ENCODE assay signal across 17 cellular contexts in genomic region chr20:40680560-40680959, GRCh38. TPM values are rescaled to one million over a fixed set of nuclear protein-coding genes. Genes with fewer than 3 reads are reported as not detected.
DNase-seq lines count a peak whose midpoint lies in the region; ATAC-seq, FAIRE-seq and TF ChIP-seq lines count a peak whose summit lies in the region.
"Had no signal": no experiment of that assay in that cellular context is flagged by ENCODE, and none has a peak within 500 bp of the region (broad histone marks: within the 10 kb centered on the region; RNA-seq: fewer than 3 reads in every experiment).

No MANE protein-coding gene starts in this region.

- DNase-seq in bronchial epithelial cell (ENCODE audit: low read depth) (no peak), dedifferentiated amniotic fluid mesenchymal stem cell (ENCODE audit: extremely low spot score) (no peak), T-helper 2 cell (no peak)
- DNase-seq in activated naive CD4-positive, alpha-beta T cell treated with anti-CD3 and anti-CD28 coated beads for 36 hours: no peak
- DNase-seq in CD4-positive, alpha-beta T cell: no peak
- DNase-seq: activated CD4-positive, alpha-beta T cell treated with anti-CD3 and anti-CD28 coated beads, Interleukin-2, amount 50 U/mL, for 1 hour; activated gamma-delta T cell; heart right ventricle; left cardiac atrium; naive thymus-derived CD8-positive, alpha-beta T cell; right cardiac atrium; substantia nigra; T-cell had no signal

- peaks cover 11% of the 10 kb centered on the region for H3K27me3 ChIP-seq in bronchial epithelial cell (ENCODE audit: control insufficient read depth, insufficient read depth, low read length)
- H3K27me3 ChIP-seq in CD4-positive, alpha-beta T cell (ENCODE audit: control insufficient read depth, insufficient read depth, low read length): peaks cover 63% of the 10 kb centered on the region

- no peak for TF ChIP-seq CTCF in bronchial epithelial cell (IDR thresholded peaks at IDR 0.05; ENCODE audit: insufficient read depth, low read length, severe bottlenecking)
- TF ChIP-seq CTCF in CD4-positive, alpha-beta T cell (IDR thresholded peaks at IDR 0.05): no peak

- no peaks in the 10 kb centered on the region for H3K36me3 ChIP-seq in bronchial epithelial cell (ENCODE audit: control insufficient read depth, insufficient read depth, low read length)

- H3K27ac Mint-ChIP-seq in activated naive CD4-positive, alpha-beta T cell treated with anti-CD3 and anti-CD28 coated beads for 36 hours: no peak overlapping the region
- no peak overlapping the region for H3K27ac Mint-ChIP-seq in CD4-positive, alpha-beta T cell
- H3K27ac Mint-ChIP-seq: T-cell had no signal

- H3K4me3 Mint-ChIP-seq in activated naive CD4-positive, alpha-beta T cell treated with anti-CD3 and anti-CD28 coated beads for 36 hours: no peak overlapping the region
- no peak overlapping the region for H3K4me3 Mint-ChIP-seq in CD4-positive, alpha-beta T cell
- H3K4me3 Mint-ChIP-seq: T-cell had no signal

- no peak overlapping the region for H3K4me3 ChIP-seq in bronchial epithelial cell (ENCODE audit: low read depth, low read length)
- H3K4me3 ChIP-seq: BLaER1 treated with 17β-estradiol and CSF1 and Interleukin-3, amounts not matched to agents 10 nM and 100 nM; heart right ventricle had no signal

- peaks cover 57% of the 10 kb centered on the region for H3K27me3 Mint-ChIP-seq in activated naive CD4-positive, alpha-beta T cell treated with anti-CD3 and anti-CD28 coated beads for 36 hours (ENCODE audit: low read depth)
- H3K27me3 Mint-ChIP-seq in CD4-positive, alpha-beta T cell: peaks cover 77% of the 10 kb centered on the region

- CTCF ChIA-PET in activated naive CD4-positive, alpha-beta T cell treated with anti-CD3 and anti-CD28 coated beads for 36 hours (lab: Charles Lee): interaction anchor here (0.6 kb wide), 1 partner anchor 92 kb away, joined by 3 read pairs; no protein-coding TSS in a partner anchor
- CTCF ChIA-PET in CD4-positive, alpha-beta T cell (lab: Charles Lee): no interaction called here

- no peak overlapping the region for H3K27ac ChIP-seq in CD4-positive, alpha-beta T cell (ENCODE audit: low read depth, low read length)
- H3K27ac ChIP-seq: heart right ventricle had no signal

- POLR2A ChIA-PET in CD4-positive, alpha-beta T cell (lab: Charles Lee): no interaction called here

- ATAC-seq in GM18508 (IDR thresholded peaks at IDR 0.05; ENCODE audit: insufficient read depth, unreplicated experiment): peak; percentile 55
- peak; percentile 83 for ATAC-seq in GM21447 (IDR thresholded peaks at IDR 0.05; ENCODE audit: unreplicated experiment)
- peak; percentile 62 for ATAC-seq in HG03045 (IDR thresholded peaks at IDR 0.05; ENCODE audit: unreplicated experiment)
- no peak for ATAC-seq in CD4-positive, alpha-beta T cell (ENCODE audit: poor library complexity)
- ATAC-seq: heart right ventricle; left cardiac atrium; naive thymus-derived CD8-positive, alpha-beta T cell; right cardiac atrium; T-cell had no signal

- H3K9me3 Mint-ChIP-seq in activated naive CD4-positive, alpha-beta T cell treated with anti-CD3 and anti-CD28 coated beads for 36 hours: no peaks in the 10 kb centered on the region
- H3K9me3 Mint-ChIP-seq in CD4-positive, alpha-beta T cell: no peaks in the 10 kb centered on the region
- H3K9me3 Mint-ChIP-seq: T-cell had no signal

- H3K9me3 ChIP-seq in CD4-positive, alpha-beta T cell (ENCODE audit: control insufficient read depth, low read length): no peaks in the 10 kb centered on the region
- H3K9me3 ChIP-seq: heart right ventricle had no signal

- intact Hi-C loops in activated naive CD4-positive, alpha-beta T cell treated with anti-CD3 and anti-CD28 coated beads for 36 hours (cut with micrococcal nuclease): no loop called here
- intact Hi-C loops in CD4-positive, alpha-beta T cell (cut with DNase I, micrococcal nuclease): no loop called here

- no peaks in the 10 kb centered on the region for H3K36me3 Mint-ChIP-seq in activated naive CD4-positive, alpha-beta T cell treated with anti-CD3 and anti-CD28 coated beads for 36 hours (ENCODE audit: low read depth)
- no peaks in the 10 kb centered on the region for H3K36me3 Mint-ChIP-seq in CD4-positive, alpha-beta T cell (ENCODE audit: low read depth)
- H3K36me3 Mint-ChIP-seq: naive thymus-derived CD8-positive, alpha-beta T cell; T-cell had no signal

- peaks cover 8% of the 10 kb centered on the region for H3K4me1 Mint-ChIP-seq in activated naive CD4-positive, alpha-beta T cell treated with anti-CD3 and anti-CD28 coated beads for 36 hours (ENCODE audit: low read depth)
- peaks cover 5% of the 10 kb centered on the region for H3K4me1 Mint-ChIP-seq in CD4-positive, alpha-beta T cell (ENCODE audit: low read depth)

- peak; percentile 72 for FAIRE-seq in bronchial epithelial cell (lab: Jason Lieb, UNC)

RNA-seq across cellular contexts. Expression of gene MAFB, which starts 8.5 kb away (rescaled TPM):
- 1.3 and 3.6 TPM in 2 replicates for total RNA-seq in bronchial epithelial cell
- not detected for total RNA-seq in activated naive CD4-positive, alpha-beta T cell treated with anti-CD3 and anti-CD28 coated beads for 36 hours
- 1 to 10 TPM; 3.3 to 3.7 TPM for total RNA-seq in CD4-positive, alpha-beta T cell
